8 cellular contexts compared by ENCODE assay signal in genomic region chr15:41904487-41905359, GRCh38. TPM values are rescaled to one million over a fixed set of nuclear protein-coding genes. Genes with fewer than 3 reads are reported as not detected.
DNase-seq lines count a peak whose midpoint lies in the region; ATAC-seq and TF ChIP-seq lines count a peak whose summit lies in the region.

No MANE protein-coding gene starts in this region.

- H3K27ac Mint-ChIP-seq in T-helper 2 cell treated with Interferon-gamma antibody and Interleukin-4, amounts not matched to agents 5 μg/mL and 100 μg/mL, for 36 hours: peak overlapping the region; percentile 21

- H3K4me3 ChIP-seq in ascending aorta (no peak overlapping the region), right cardiac atrium (ENCODE audit: low read length) (no peak overlapping the region), skeletal muscle tissue (ENCODE audit: low read length in 3 of 3) (peak overlapping the region in 1 of 3 donors; percentile 4)

- H3K36me3 Mint-ChIP-seq in T-helper 2 cell treated with Interferon-gamma antibody and Interleukin-4, amounts not matched to agents 5 μg/mL and 100 μg/mL, for 36 hours (ENCODE audit: low read depth): peaks cover 18% of the 10 kb centered on the region

- intact Hi-C loops in ascending aorta (cut with DNase I): loop anchor here (5.0 kb wide), 2 partner anchors 77 to 132 kb away; partner anchors contain the start of genes JMJD7 and MAPKBP1
- intact Hi-C loops in right cardiac atrium (cut with DNase I): loop anchor here in 1 of 4 donors (10.0 kb wide), 1 partner anchor 130 kb away; the partner anchor contains the start of gene MAPKBP1

- H3K9me3 ChIP-seq in ascending aorta (no peaks in the 10 kb centered on the region), right cardiac atrium (ENCODE audit: control insufficient read depth, low read length) (no peaks in the 10 kb centered on the region), skeletal muscle tissue (ENCODE audit: control insufficient read depth in 3 of 3, low read length in 3 of 3) (no peaks in the 10 kb centered on the region)

- 35% methylated on average over 14 of the region's 14 CpGs for WGBS in right cardiac atrium

- peak; percentile 84 for DNase-seq in NCI-H82 (lab: John Stamatoyannopoulos, UW)
- no peak for DNase-seq in NCI-H82 treated with DMSO at 0.1 percent for 48 hours (lab: John Stamatoyannopoulos, UW; ENCODE audit: unreplicated experiment)
- peak; percentile 58 for DNase-seq in MV-4-11 (lab: John Stamatoyannopoulos, UW)
- peak; percentile 46 for DNase-seq in T-helper 2 cell treated with Interferon-gamma antibody and Interleukin-4, amounts not matched to agents 5 μg/mL and 100 μg/mL, for 36 hours (ENCODE audit: low spot score)
- no peak for DNase-seq in ascending aorta (ENCODE audit: low spot score in 2 of 2)
- peak; percentile 61 to 80 (median 76) for DNase-seq in right cardiac atrium

- H3K27me3 ChIP-seq in ascending aorta (no peaks in the 10 kb centered on the region), right cardiac atrium (ENCODE audit: control insufficient read depth, insufficient read depth) (no peaks in the 10 kb centered on the region), skeletal muscle tissue (ENCODE audit: control insufficient read depth in 3 of 3, insufficient read depth in 3 of 3, low read length in 3 of 3) (no peaks in the 10 kb centered on the region)

- H3K27ac ChIP-seq in ascending aorta: peak overlapping the region in 1 of 2 donors; percentile 38
- H3K27ac ChIP-seq in right cardiac atrium (ENCODE audit: low read length): peak overlapping the region; percentile 46
- no peak overlapping the region for H3K27ac ChIP-seq in skeletal muscle tissue (ENCODE audit: low read depth, low read length)

- H3K9ac ChIP-seq in skeletal muscle tissue (ENCODE audit: low read depth in 1 of 3, low read length in 3 of 3): peak overlapping the region in 2 of 3 donors; percentile 33 to 70

- ATAC-seq in right cardiac atrium: peak; percentile 57 to 70
- ATAC-seq in GM21381 (IDR thresholded peaks at IDR 0.05; ENCODE audit: unreplicated experiment): no peak

- H3K4me1 Mint-ChIP-seq in T-helper 2 cell treated with Interferon-gamma antibody and Interleukin-4, amounts not matched to agents 5 μg/mL and 100 μg/mL, for 36 hours (ENCODE audit: low read depth): peaks cover 6% of the 10 kb centered on the region

- TF ChIP-seq CTCF in ascending aorta (IDR thresholded peaks at IDR 0.05): peak; percentile 58 to 76 (median 73)

- peaks cover 0 to 3% of the 10 kb centered on the region in 2 donors for H3K4me1 ChIP-seq in ascending aorta
- H3K4me1 ChIP-seq in right cardiac atrium (ENCODE audit: control insufficient read depth, insufficient read depth, low read length): peaks cover 6% of the 10 kb centered on the region
- peaks cover 8 to 19% (median 12%) of the 10 kb centered on the region in 3 donors for H3K4me1 ChIP-seq in skeletal muscle tissue (ENCODE audit: control insufficient read depth in 3 of 3, insufficient read depth in 3 of 3, low read length in 3 of 3)

- no peaks in the 10 kb centered on the region for H3K27me3 Mint-ChIP-seq in T-helper 2 cell treated with Interferon-gamma antibody and Interleukin-4, amounts not matched to agents 5 μg/mL and 100 μg/mL, for 36 hours (ENCODE audit: low read depth)

- H3K4me3 Mint-ChIP-seq in T-helper 2 cell treated with Interferon-gamma antibody and Interleukin-4, amounts not matched to agents 5 μg/mL and 100 μg/mL, for 36 hours: no peak overlapping the region

- H3K36me3 ChIP-seq in ascending aorta (peaks cover 59 to 66% of the 10 kb centered on the region in 2 donors), skeletal muscle tissue (ENCODE audit: control insufficient read depth in 3 of 3, insufficient read depth in 3 of 3, low read length in 3 of 3) (peaks cover 4 to 26% (median 21%) of the 10 kb centered on the region in 3 donors)

- peaks cover 6% of the 10 kb centered on the region for H3K9me3 Mint-ChIP-seq in T-helper 2 cell treated with Interferon-gamma antibody and Interleukin-4, amounts not matched to agents 5 μg/mL and 100 μg/mL, for 36 hours

RNA-seq across cellular contexts. Expression of gene SPTBN5, which starts 10.9 kb away (rescaled TPM):
- 1.5 TPM for total RNA-seq in ascending aorta
- 1 to 10 TPM; 1.7 to 4.3 (median 3.8) TPM for total RNA-seq in right cardiac atrium
- 2.3 TPM for polyA plus RNA-seq in right cardiac atrium
- total RNA-seq in skeletal muscle tissue: 1.0 TPM

Comparison
In these comparisons a context has a peak if more than half of its experiments do, and no peak if none do; other contexts are left out.
1. DNase-seq: peak in NCI-H82 (single experiment), MV-4-11 (single experiment), T-helper 2 cell treated with Interferon-gamma antibody and Interleukin-4, amounts not matched to agents 5 μg/mL and 100 μg/mL, for 36 hours (single experiment) and right cardiac atrium (3 of 3); none in NCI-H82 treated with DMSO at 0.1 percent for 48 hours (single experiment) and ascending aorta (0 of 2).